Comparison of ENCODE assay signal across 8 cellular contexts in the genomic region with DNA sequence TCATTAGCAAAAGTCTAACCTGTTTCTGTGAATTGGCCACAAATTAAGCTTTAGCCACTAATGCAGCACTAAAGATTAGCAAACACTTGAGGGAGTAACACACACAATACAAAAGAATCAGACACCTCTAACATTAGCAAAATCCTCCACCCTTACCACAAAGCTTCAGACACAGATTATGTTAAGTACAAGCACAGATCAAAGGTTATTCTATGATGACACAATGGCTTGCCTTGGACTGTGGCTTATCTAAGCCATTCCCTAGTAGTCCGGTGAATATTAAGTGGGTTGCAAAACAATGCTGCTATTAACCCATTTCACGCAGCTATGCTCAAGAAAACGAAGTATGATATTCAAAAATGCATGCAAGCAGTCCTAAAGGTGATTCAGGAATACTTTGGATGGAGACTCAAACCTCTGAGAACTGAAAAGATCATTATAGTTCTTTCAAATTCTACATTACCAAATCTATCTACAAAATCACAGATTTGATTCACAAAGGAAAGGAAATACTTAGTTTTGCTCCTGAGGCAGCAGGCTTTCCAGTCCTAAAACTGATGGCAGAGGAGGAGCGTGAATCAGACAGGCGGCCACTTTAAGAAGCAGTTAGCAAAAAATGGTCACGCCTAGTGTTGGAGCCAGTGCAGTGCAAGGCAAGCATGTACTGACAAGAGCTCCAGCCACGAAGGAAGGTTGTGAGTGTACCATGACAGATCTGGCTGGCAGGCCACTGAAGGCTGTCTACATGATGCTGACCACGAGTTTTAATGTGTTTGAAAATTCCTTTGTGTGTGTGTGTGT.
DNase-seq lines count a peak whose midpoint lies in the region; ATAC-seq and TF ChIP-seq lines count a peak whose summit lies in the region.

No MANE protein-coding gene starts in this region.

- DNase-seq in stimulated activated CD4-positive, alpha-beta T cell treated with anti-CD3 and anti-CD28 coated beads, Interleukin-1b, Interleukin-23, amount 100 ng/mL, for 48 hours, result peak; percentile 3
- DNase-seq in stimulated activated CD4-positive, alpha-beta T cell treated with anti-CD3 and anti-CD28 coated beads, Interleukin-4, amount 100 ng/mL, for 24 hours, result no peak
- DNase-seq in WERI-Rb-1 (peak; percentile 20), hepatocyte (ENCODE audit: low spot score) (peak; percentile 56), globus pallidus (ENCODE audit: low spot score) (no peak), NCI-H345 treated with DMSO at 0.1 percent for 48 hours (lab: John Stamatoyannopoulos, UW; ENCODE audit: unreplicated experiment) (no peak), PC-9 (no peak)

- no TSS peak for BruUV-seq in PC-9 (replicated peaks; lab: Mats Ljungman, UMichigan)

- H3K9me2 ChIP-seq in hepatocyte (replicated peaks; ENCODE audit: insufficient read depth) (no peaks in the 10 kb centered on the region), PC-9 (ENCODE audit: insufficient read depth) (no peaks in the 10 kb centered on the region)

- POLR2A ChIA-PET in PC-9 (lab: Charles Lee; ENCODE audit: unreplicated experiment), result no interaction called here

- 0 out of 2 replicates have a peak overlapping the region, but pooled peaks have one; percentile 26 for H3K27ac ChIP-seq in WERI-Rb-1
- H3K27ac ChIP-seq in hepatocyte, result peak overlapping the region; percentile 83
- H3K27ac ChIP-seq in PC-9, result no peak overlapping the region

- no peaks in the 10 kb centered on the region for H3K36me3 ChIP-seq in WERI-Rb-1
- no peaks in the 10 kb centered on the region for H3K36me3 ChIP-seq in hepatocyte (replicated peaks; ENCODE audit: insufficient read depth, low read depth)
- peaks cover 3% of the 10 kb centered on the region; the same call in 1 of the 2 replicates for H3K36me3 ChIP-seq in PC-9 (ENCODE audit: low read depth)

- CTCF ChIA-PET in PC-9 (lab: Charles Lee), result interaction anchor here (0.6 kb wide), 1 partner anchor 66 kb away, joined by 6 read pairs; no protein-coding TSS in a partner anchor

- H3K4me2 ChIP-seq in hepatocyte, result peak overlapping the region; percentile 44
- no peak overlapping the region for H3K4me2 ChIP-seq in PC-9

- TF ChIP-seq CTCF in WERI-Rb-1 (IDR thresholded peaks at IDR 0.05; ENCODE audit: low read depth, low read length) (no peak), hepatocyte (IDR thresholded peaks at IDR 0.05; ENCODE audit: poor library complexity) (peak; percentile 2), PC-9 (conservative IDR thresholded peaks at IDR 0.05) (no peak)

- no peaks in the 10 kb centered on the region for H3K79me2 ChIP-seq in hepatocyte
- no peaks in the 10 kb centered on the region for H3K79me2 ChIP-seq in PC-9 (ENCODE audit: low read depth)

- no peak overlapping the region for H3K4me3 ChIP-seq in WERI-Rb-1 (ENCODE audit: low read depth, low read length)
- H3K4me3 ChIP-seq in hepatocyte, result no peak overlapping the region
- H3K4me3 ChIP-seq in PC-9, result no peak overlapping the region

- ATAC-seq in GM21526 (IDR thresholded peaks at IDR 0.05; ENCODE audit: low FRiP score, unreplicated experiment), result no peak

- intact Hi-C loops in PC-9 (cut with micrococcal nuclease; ENCODE audit: unreplicated experiment), result no loop called here

- WGBS in hepatocyte (ENCODE audit: low lambda C conversion rate, missing lambda C conversion rate), result 44% methylated on average over 8 of the region's 8 CpGs

- H4K20me1 ChIP-seq in hepatocyte (ENCODE audit: insufficient read depth, poor library complexity, severe bottlenecking), result peaks cover 6% of the 10 kb centered on the region
- H4K20me1 ChIP-seq in PC-9 (ENCODE audit: insufficient read depth), result peaks cover 17% of the 10 kb centered on the region

- H3K27me3 ChIP-seq in WERI-Rb-1 (ENCODE audit: insufficient read depth, low read depth, severe bottlenecking) (no peaks in the 10 kb centered on the region), hepatocyte (no peaks in the 10 kb centered on the region), PC-9 (ENCODE audit: insufficient read depth, low read depth) (no peaks in the 10 kb centered on the region)

- H3K9me3 ChIP-seq in WERI-Rb-1 (ENCODE audit: severe bottlenecking) (no peaks in the 10 kb centered on the region), hepatocyte (ENCODE audit: low read depth) (no peaks in the 10 kb centered on the region), PC-9 (ENCODE audit: insufficient read depth, low read depth) (no peaks in the 10 kb centered on the region)

- H3F3A ChIP-seq in PC-9 (ENCODE audit: insufficient read depth, low read depth), result peaks cover 29% of the 10 kb centered on the region

- H3K4me1 ChIP-seq in hepatocyte (ENCODE audit: insufficient read depth) (peaks cover 45% of the 10 kb centered on the region), PC-9 (replicated peaks; ENCODE audit: insufficient read depth) (peaks cover 34% of the 10 kb centered on the region)

- no peak overlapping the region for H2AFZ ChIP-seq in hepatocyte
- no peak overlapping the region for H2AFZ ChIP-seq in PC-9

Comparison
In these comparisons a context has a peak if more than half of its experiments do, and no peak if none do; other contexts are left out.
1. DNase-seq: peak in stimulated activated CD4-positive, alpha-beta T cell treated with anti-CD3 and anti-CD28 coated beads, Interleukin-1b, Interleukin-23, amount 100 ng/mL, for 48 hours (single experiment), WERI-Rb-1 (single experiment) and hepatocyte (single experiment); none in stimulated activated CD4-positive, alpha-beta T cell treated with anti-CD3 and anti-CD28 coated beads, Interleukin-4, amount 100 ng/mL, for 24 hours (single experiment), globus pallidus (single experiment), NCI-H345 treated with DMSO at 0.1 percent for 48 hours (single experiment) and PC-9 (0 of 2).